ENCODE assay signal across 20 cellular contexts in genomic region chr1:179325836-179326235, GRCh38. TPM values are rescaled to one million over a fixed set of nuclear protein-coding genes. Genes with fewer than 3 reads are reported as not detected.
"Had no signal": no experiment of that assay in that cellular context is flagged by ENCODE, and none has a peak within 500 bp of the region (broad histone marks: within the 10 kb centered on the region; RNA-seq: fewer than 3 reads in every experiment).

No MANE protein-coding gene starts in this region.

- H3K9me3 Mint-ChIP-seq: natural killer cell had no signal

- H3K36me3 ChIP-seq: thyroid gland had no signal

- H3K4me2 ChIP-seq: smooth muscle cell had no signal

- H3K4me3 ChIP-seq: dorsolateral prefrontal cortex, lower lobe of right lung, pancreas, smooth muscle cell, thyroid gland had no signal

- H3K4me3 Mint-ChIP-seq: memory B cell; natural killer cell; stimulated activated naive CD8-positive, alpha-beta T cell treated with anti-CD3 and anti-CD28 coated beads, Interleukin-15, amount 100 ng/mL, for 72 hours had no signal

- H3K9me3 ChIP-seq: pancreas, thyroid gland had no signal

- H3K27ac ChIP-seq: dorsolateral prefrontal cortex, lower lobe of right lung, pancreas, thyroid gland had no signal

- ATAC-seq: left ventricle myocardium superior; lower lobe of right lung; natural killer cell; pancreas; sciatic nerve; stimulated activated naive CD8-positive, alpha-beta T cell treated with anti-CD3 and anti-CD28 coated beads, Interleukin-15, amount 100 ng/mL, for 72 hours had no signal

- H3K27me3 ChIP-seq: dorsolateral prefrontal cortex, pancreas, thyroid gland had no signal

- H3K27ac Mint-ChIP-seq: memory B cell had no signal

- H3K27me3 Mint-ChIP-seq: memory B cell; stimulated activated naive CD8-positive, alpha-beta T cell treated with anti-CD3 and anti-CD28 coated beads, Interleukin-15, amount 100 ng/mL, for 72 hours had no signal

- DNase-seq: dorsolateral prefrontal cortex; effector CD4-positive, alpha-beta T cell; left ventricle myocardium superior; lower lobe of right lung; natural killer cell; pancreas; stimulated activated CD4-positive, alpha-beta T cell treated with anti-CD3 and anti-CD28 coated beads, Interleukin-12 subunit alpha, Interleukin-12 subunit beta, amount 100 ng/mL, for 4 hours; stimulated activated CD4-positive, alpha-beta T cell treated with anti-CD3 and anti-CD28 coated beads, Interleukin-1b, Interleukin-23, amount 100 ng/mL, for 48 hours; stimulated activated CD4-positive, alpha-beta T cell treated with anti-CD3 and anti-CD28 coated beads, Interleukin-4, amount 100 ng/mL, for 1 hour; stimulated activated CD8-positive, alpha-beta memory T cell treated with anti-CD3 and anti-CD28 coated beads, Interleukin-4, amount 100 ng/mL, for 48 hours; stimulated activated naive CD4-positive, alpha-beta T cell; stimulated activated naive CD8-positive, alpha-beta T cell treated with anti-CD3 and anti-CD28 coated beads, Interleukin-15, amount 100 ng/mL, for 72 hours; thyroid gland had no signal

- H3K4me1 ChIP-seq: thyroid gland had no signal

RNA-seq across cellular contexts. Expression of gene AXDND1, which starts 39.9 kb away (rescaled TPM):
- total RNA-seq: fibroblast of villous mesenchyme, left ventricle myocardium superior, mononuclear cell, posterior vena cava, smooth muscle cell had no signal
- polyA plus RNA-seq: esophagus had no signal
